1 cellular context compared by ENCODE assay signal in the genomic region with DNA sequence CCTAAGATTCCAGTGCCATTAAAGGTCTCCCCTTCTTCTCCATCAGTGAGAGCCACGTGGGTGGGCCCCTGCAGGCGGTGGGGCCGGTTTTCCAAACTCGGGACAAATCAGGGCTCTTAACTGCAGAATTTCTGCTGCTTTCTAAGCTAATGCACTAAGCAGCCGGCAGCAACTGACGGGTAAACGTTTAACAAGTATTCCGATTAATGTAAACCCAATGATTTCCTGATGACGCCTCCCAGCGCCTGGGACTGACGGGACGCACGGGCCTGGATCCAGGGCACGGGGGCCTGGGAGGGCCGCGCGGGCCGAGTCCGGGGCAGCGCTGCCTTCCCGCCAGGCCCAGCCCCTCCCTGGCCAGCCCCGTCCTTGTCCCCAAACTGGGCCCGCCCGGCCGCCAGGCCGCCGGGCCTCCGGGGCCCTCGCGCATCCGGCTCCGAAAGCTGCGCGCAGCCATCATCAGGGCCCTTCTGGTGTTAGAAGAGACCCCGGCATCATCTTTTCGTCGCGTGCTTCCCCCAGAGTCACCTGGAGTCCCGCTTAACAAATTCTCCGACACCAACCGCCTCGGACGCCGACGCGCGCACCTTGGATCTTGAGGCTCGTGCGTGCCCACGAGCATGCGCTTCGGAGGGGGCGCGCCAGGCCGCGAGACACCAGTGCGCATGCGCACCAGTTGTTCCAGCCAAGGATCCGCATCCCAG.
TF ChIP-seq lines count a peak whose summit lies in the region.

A gene (minus strand): TSS at position 616 of the 704 bp plus-strand sequence. CDS start 1,812 bp downstream, outside the sequence.

TF ChIP-seq in IMR-90, 13 proteins besides CTCF, POLR2A, EP300 and RAD21:
- TF ChIP-seq, protein P1, sequence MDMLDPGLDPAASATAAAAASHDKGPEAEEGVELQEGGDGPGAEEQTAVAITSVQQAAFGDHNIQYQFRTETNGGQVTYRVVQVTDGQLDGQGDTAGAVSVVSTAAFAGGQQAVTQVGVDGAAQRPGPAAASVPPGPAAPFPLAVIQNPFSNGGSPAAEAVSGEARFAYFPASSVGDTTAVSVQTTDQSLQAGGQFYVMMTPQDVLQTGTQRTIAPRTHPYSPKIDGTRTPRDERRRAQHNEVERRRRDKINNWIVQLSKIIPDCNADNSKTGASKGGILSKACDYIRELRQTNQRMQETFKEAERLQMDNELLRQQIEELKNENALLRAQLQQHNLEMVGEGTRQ (IDR thresholded peaks at IDR 0.05; ENCODE audit: low read depth, low read length): no peak
- no peak for TF ChIP-seq NFE2L2 (IDR thresholded peaks at IDR 0.05; ENCODE audit: low read depth, low read length)
- no peak for TF ChIP-seq MAZ (IDR thresholded peaks at IDR 0.05; ENCODE audit: borderline replicate concordance, low read depth, low read length)
- TF ChIP-seq MXI1 (IDR thresholded peaks at IDR 0.05; ENCODE audit: borderline replicate concordance, low read depth, low read length): peak; percentile 75
- no peak for TF ChIP-seq RCOR1 (IDR thresholded peaks at IDR 0.05; ENCODE audit: insufficient replicate concordance, low read length)
- no peak for TF ChIP-seq SMC3 (IDR thresholded peaks at IDR 0.05; ENCODE audit: low read depth, low read length)
- peak; percentile 14; the same call in 1 of the 2 replicates for TF ChIP-seq BHLHE40 (IDR thresholded peaks at IDR 0.05; ENCODE audit: low read depth, low read length)
